In genomic region chr2:240717181-240717641, GRCh38 we compare ENCODE assay signal across 21 cellular contexts. TPM values are rescaled to one million over a fixed set of nuclear protein-coding genes. Genes with fewer than 3 reads are reported as not detected.
A peak's percentile ranks its signal among the peaks of the same experiment; 100 is the strongest.
DNase-seq lines count a peak whose midpoint lies in the region; ATAC-seq and TF ChIP-seq lines count a peak whose summit lies in the region.
"Had no signal": no experiment of that assay in that cellular context is flagged by ENCODE, and none has a peak within 500 bp of the region (broad histone marks: within the 10 kb centered on the region; RNA-seq: fewer than 3 reads in every experiment).

No MANE protein-coding gene starts in this region.

- ATAC-seq in left ventricle myocardium superior (no peak), heart right ventricle (no peak), GM21529 (IDR thresholded peaks at IDR 0.05; ENCODE audit: unreplicated experiment) (no peak)

- H3K4me3 ChIP-seq in heart right ventricle = no peak overlapping the region
- H3K4me3 ChIP-seq in BLaER1 = no peak overlapping the region
- H3K4me3 ChIP-seq in BLaER1 treated with 17β-estradiol and CSF1 and Interleukin-3, amounts not matched to agents 10 nM and 100 nM = no peak overlapping the region

- H3K4me1 Mint-ChIP-seq in glutamatergic neuron (ENCODE audit: low read depth, unreplicated experiment) = peaks cover 2% of the 10 kb centered on the region
- H3K4me1 Mint-ChIP-seq: CD4-positive, alpha-beta memory T cell had no signal

- H3K36me3 Mint-ChIP-seq in glutamatergic neuron (ENCODE audit: unreplicated experiment) = no peaks in the 10 kb centered on the region
- H3K36me3 Mint-ChIP-seq: CD4-positive, alpha-beta memory T cell had no signal

- no peak overlapping the region for H3K27ac Mint-ChIP-seq in glutamatergic neuron (ENCODE audit: unreplicated experiment)
- H3K27ac Mint-ChIP-seq: CD4-positive, alpha-beta memory T cell had no signal

- H3K27me3 Mint-ChIP-seq in glutamatergic neuron (ENCODE audit: unreplicated experiment) = peaks cover 18% of the 10 kb centered on the region

- peaks cover 0 to 59% (median 0%) of the 10 kb centered on the region in 7 donors for H3K27me3 ChIP-seq in heart right ventricle
- H3K27me3 ChIP-seq in BLaER1 = no peaks in the 10 kb centered on the region
- no peaks in the 10 kb centered on the region for H3K27me3 ChIP-seq in BLaER1 treated with 17β-estradiol and CSF1 and Interleukin-3, amounts not matched to agents 10 nM and 100 nM

- H3K9me3 ChIP-seq in heart right ventricle (no peaks in the 10 kb centered on the region), BLaER1 (no peaks in the 10 kb centered on the region)
- H3K9me3 ChIP-seq in BLaER1 treated with 17β-estradiol and CSF1 and Interleukin-3, amounts not matched to agents 10 nM and 100 nM (replicated peaks in 1 of 11) = no peaks in the 10 kb centered on the region

- peak; percentile 24 for DNase-seq in left ventricle myocardium superior
- no peak for DNase-seq in heart right ventricle
- peak; percentile 12 for DNase-seq in glutamatergic neuron
- DNase-seq in NCI-H1417 (lab: John Stamatoyannopoulos, UW) = no peak
- DNase-seq: Calu3; CD4-positive, alpha-beta memory T cell; COR-L47; DMS53; DMS79 treated with DMSO at 0.1 percent for 48 hours; GF-D8; GOT3; H7; HCEC 1CT had no signal

- intact Hi-C loops in left ventricle myocardium superior (cut with micrococcal nuclease) (no loop called here), heart right ventricle (cut with DNase I) (loop anchor here in 1 of 10 donors (10.0 kb wide), 1 partner anchor 212 kb away; no protein-coding TSS in a partner anchor)

- no peaks in the 10 kb centered on the region for H4K20me1 ChIP-seq in BLaER1
- H4K20me1 ChIP-seq in BLaER1 treated with 17β-estradiol and CSF1 and Interleukin-3, amounts not matched to agents 10 nM and 100 nM = peaks cover 0 to 9% (median 0%) of the 10 kb centered on the region in 11 experiments; a peak in 3 of 22 replicates

- H3K4me1 ChIP-seq in heart right ventricle (no peaks in the 10 kb centered on the region), BLaER1 (peaks cover 44% of the 10 kb centered on the region)
- peaks cover 0 to 53% (median 36%) of the 10 kb centered on the region in 10 experiments; a peak in 13 of 20 replicates for H3K4me1 ChIP-seq in BLaER1 treated with 17β-estradiol and CSF1 and Interleukin-3, amounts not matched to agents 10 nM and 100 nM

- 79 to 87% methylated on average over 17 to 18 of the region's 18 CpGs for WGBS in heart right ventricle, 2 donors

- peak overlapping the region; percentile 49 for H3K4me2 ChIP-seq in BLaER1
- H3K4me2 ChIP-seq in BLaER1 treated with 17β-estradiol and CSF1 and Interleukin-3, amounts not matched to agents 10 nM and 100 nM = peak overlapping the region in 6 of 11 experiments; percentile 17 to 55 (median 41); a peak in 7 of 22 replicates

- no peak overlapping the region for H3K4me3 Mint-ChIP-seq in glutamatergic neuron (ENCODE audit: unreplicated experiment)
- H3K4me3 Mint-ChIP-seq: CD4-positive, alpha-beta memory T cell had no signal

- no peak overlapping the region for H3K9ac ChIP-seq in BLaER1
- no peak overlapping the region for H3K9ac ChIP-seq in BLaER1 treated with 17β-estradiol and CSF1 and Interleukin-3, amounts not matched to agents 10 nM and 100 nM

- TF ChIP-seq CTCF in heart right ventricle (IDR thresholded peaks at IDR 0.05) = no peak
- no peak for TF ChIP-seq CTCF in glutamatergic neuron (IDR thresholded peaks at IDR 0.05; ENCODE audit: partially characterized antibody, unreplicated experiment)

- peaks cover 23% of the 10 kb centered on the region for H3K9me3 Mint-ChIP-seq in glutamatergic neuron (ENCODE audit: unreplicated experiment)
- H3K9me3 Mint-ChIP-seq: CD4-positive, alpha-beta memory T cell had no signal

- H3K36me3 ChIP-seq in heart right ventricle (no peaks in the 10 kb centered on the region), BLaER1 (no peaks in the 10 kb centered on the region)
- H3K36me3 ChIP-seq in BLaER1 treated with 17β-estradiol and CSF1 and Interleukin-3, amounts not matched to agents 10 nM and 100 nM = no peaks in the 10 kb centered on the region

- no peak overlapping the region for H3K27ac ChIP-seq in heart right ventricle
- H3K27ac ChIP-seq in BLaER1 = no peak overlapping the region
- H3K27ac ChIP-seq in BLaER1 treated with 17β-estradiol and CSF1 and Interleukin-3, amounts not matched to agents 10 nM and 100 nM = no peak overlapping the region

RNA-seq across cellular contexts. Expression of gene AQP12A, which starts 25.5 kb away (rescaled TPM):
- not detected for total RNA-seq in left ventricle myocardium superior
- not detected for total RNA-seq in heart right ventricle
- polyA plus RNA-seq in heart right ventricle = not detected
- total RNA-seq in glutamatergic neuron (ENCODE audit: unreplicated experiment) = not detected
- total RNA-seq: A172; A673; Calu3; CD4-positive, alpha-beta memory T cell; Daoy; G401; H7 had no signal
- polyA plus RNA-seq: BJ; CD4-positive, alpha-beta memory T cell had no signal

RNA-seq across cellular contexts. Expression of gene AQP12B, which starts 34.5 kb away (rescaled TPM):
- total RNA-seq in left ventricle myocardium superior = not detected
- total RNA-seq in heart right ventricle = not detected
- polyA plus RNA-seq in heart right ventricle = under 1 TPM in 1 of 2 donors, not detected in 1; 0.03 TPM
- not detected for total RNA-seq in glutamatergic neuron (ENCODE audit: unreplicated experiment)
- total RNA-seq: A172; A673; Calu3; CD4-positive, alpha-beta memory T cell; Daoy; G401; H7 had no signal
- polyA plus RNA-seq: BJ; CD4-positive, alpha-beta memory T cell had no signal

Comparison
In these comparisons a context has a peak if more than half of its experiments do, and no peak if none do; other contexts are left out.
1. DNase-seq: peak in left ventricle myocardium superior (single experiment) and glutamatergic neuron (single experiment); none in heart right ventricle (0 of 2) and NCI-H1417 (0 of 3).